In genomic region chr12:8242881-8243681, GRCh38 we compare ENCODE assay signal across 8 cellular contexts. TPM values are rescaled to one million over a fixed set of nuclear protein-coding genes. Genes with fewer than 3 reads are reported as not detected.
DNase-seq lines count a peak whose midpoint lies in the region; ATAC-seq and TF ChIP-seq lines count a peak whose summit lies in the region.
"Not testable (repeated sequence)": the region's sequence is repeated elsewhere in the genome, so short reads cannot be mapped to it uniquely, and the experiment has no call there.

No MANE protein-coding gene starts in this region.

- H3K27ac Mint-ChIP-seq in activated naive CD8-positive, alpha-beta T cell treated with anti-CD3 and anti-CD28 coated beads, Interleukin-2, amount 50 U/mL, for 24 hours = peak overlapping the region; percentile 87

- intact Hi-C loops in Right ventricle myocardium inferior (cut with DNase I) = not testable (repeated sequence)

- TF ChIP-seq EP300 in suprapubic skin (IDR thresholded peaks at IDR 0.05) = not testable (repeated sequence)

- H3K4me3 ChIP-seq in osteoblast (ENCODE audit: insufficient read depth, low read length) = peak overlapping the region; percentile 74
- peak overlapping the region; percentile 93 for H3K4me3 ChIP-seq in suprapubic skin

- DNase-seq in GM04504 (ENCODE audit: low read depth) (peak; percentile 91), NCI-H1436 (lab: John Stamatoyannopoulos, UW) (peak; percentile 90), T follicular helper cell (ENCODE audit: low read depth) (peak; percentile 98), Right ventricle myocardium inferior (ENCODE audit: missing footprints) (peak; percentile 99), osteoblast (ENCODE audit: insufficient read length, low spot score, missing footprints) (peak; percentile 95), suprapubic skin (ENCODE audit: low spot score in 2 of 2) (peak; percentile 99)
- peak; percentile 99 for DNase-seq in activated naive CD8-positive, alpha-beta T cell treated with anti-CD3 and anti-CD28 coated beads, Interleukin-2, amount 50 U/mL, for 24 hours

- ATAC-seq in HG02678 (IDR thresholded peaks at IDR 0.05; ENCODE audit: unreplicated experiment) (peak; percentile 78), Right ventricle myocardium inferior (peak; percentile 100)
- peak; percentile 99 for ATAC-seq in activated naive CD8-positive, alpha-beta T cell treated with anti-CD3 and anti-CD28 coated beads, Interleukin-2, amount 50 U/mL, for 24 hours

- not testable (repeated sequence) for H3K36me3 ChIP-seq in osteoblast (ENCODE audit: insufficient read depth, low read length); suprapubic skin

- H3K27ac ChIP-seq in osteoblast (ENCODE audit: low read depth, low read length) (peak overlapping the region; percentile 81), suprapubic skin (peak overlapping the region; percentile 81)

- H3K27me3 Mint-ChIP-seq in activated naive CD8-positive, alpha-beta T cell treated with anti-CD3 and anti-CD28 coated beads, Interleukin-2, amount 50 U/mL, for 24 hours = not testable (repeated sequence)

- H3K4me1 Mint-ChIP-seq in activated naive CD8-positive, alpha-beta T cell treated with anti-CD3 and anti-CD28 coated beads, Interleukin-2, amount 50 U/mL, for 24 hours = peaks cover 16% of the 10 kb centered on the region

- not testable (repeated sequence) for H3K9me3 ChIP-seq in osteoblast (ENCODE audit: low read depth, low read length); suprapubic skin

- TF ChIP-seq CTCF in osteoblast (IDR thresholded peaks at IDR 0.05; ENCODE audit: extremely low read depth, low read depth, low read length); suprapubic skin (IDR thresholded peaks at IDR 0.05): not testable (repeated sequence)

- H4K20me1 ChIP-seq in osteoblast (ENCODE audit: insufficient read depth, low read length) = not testable (repeated sequence)

- H3K9me3 Mint-ChIP-seq in activated naive CD8-positive, alpha-beta T cell treated with anti-CD3 and anti-CD28 coated beads, Interleukin-2, amount 50 U/mL, for 24 hours = not testable (repeated sequence)

- H2AFZ ChIP-seq in osteoblast (ENCODE audit: low read length) = peak overlapping the region; percentile 69

- peak overlapping the region; percentile 82 for H3K4me3 Mint-ChIP-seq in activated naive CD8-positive, alpha-beta T cell treated with anti-CD3 and anti-CD28 coated beads, Interleukin-2, amount 50 U/mL, for 24 hours

- not testable (repeated sequence) for H3K4me1 ChIP-seq in osteoblast (ENCODE audit: insufficient read depth, low read length)
- peaks cover 13% of the 10 kb centered on the region for H3K4me1 ChIP-seq in suprapubic skin

- H3K79me2 ChIP-seq in osteoblast (ENCODE audit: insufficient read depth, low read length) = not testable (repeated sequence)

- WGBS in suprapubic skin = 1% methylated on average over 26 of the region's 56 CpGs

- not testable (repeated sequence) for H3K36me3 Mint-ChIP-seq in activated naive CD8-positive, alpha-beta T cell treated with anti-CD3 and anti-CD28 coated beads, Interleukin-2, amount 50 U/mL, for 24 hours (ENCODE audit: low read depth)

- H3K27me3 ChIP-seq in osteoblast (ENCODE audit: insufficient read depth, low read length); suprapubic skin: not testable (repeated sequence)

- H3K4me2 ChIP-seq in osteoblast (ENCODE audit: insufficient read depth, low read length) = peak overlapping the region; percentile 84

- not testable (repeated sequence) for TF ChIP-seq POLR2A in suprapubic skin (IDR thresholded peaks at IDR 0.05)

RNA-seq across cellular contexts. Expression of gene FAM90A1, which starts 15.7 kb away (rescaled TPM):
- 0.46 TPM for total RNA-seq in Right ventricle myocardium inferior
- total RNA-seq in osteoblast = not detected in 2 replicates
- total RNA-seq in suprapubic skin = not detected

Comparison
In these comparisons a context has a peak if more than half of its experiments do, and no peak if none do; other contexts are left out.
1. Peak in every context shown above with its lines: DNase-seq, ATAC-seq, H3K4me3 ChIP-seq and H3K27ac ChIP-seq.